Comparison of ENCODE assay signal across 9 cellular contexts in the genomic region with DNA sequence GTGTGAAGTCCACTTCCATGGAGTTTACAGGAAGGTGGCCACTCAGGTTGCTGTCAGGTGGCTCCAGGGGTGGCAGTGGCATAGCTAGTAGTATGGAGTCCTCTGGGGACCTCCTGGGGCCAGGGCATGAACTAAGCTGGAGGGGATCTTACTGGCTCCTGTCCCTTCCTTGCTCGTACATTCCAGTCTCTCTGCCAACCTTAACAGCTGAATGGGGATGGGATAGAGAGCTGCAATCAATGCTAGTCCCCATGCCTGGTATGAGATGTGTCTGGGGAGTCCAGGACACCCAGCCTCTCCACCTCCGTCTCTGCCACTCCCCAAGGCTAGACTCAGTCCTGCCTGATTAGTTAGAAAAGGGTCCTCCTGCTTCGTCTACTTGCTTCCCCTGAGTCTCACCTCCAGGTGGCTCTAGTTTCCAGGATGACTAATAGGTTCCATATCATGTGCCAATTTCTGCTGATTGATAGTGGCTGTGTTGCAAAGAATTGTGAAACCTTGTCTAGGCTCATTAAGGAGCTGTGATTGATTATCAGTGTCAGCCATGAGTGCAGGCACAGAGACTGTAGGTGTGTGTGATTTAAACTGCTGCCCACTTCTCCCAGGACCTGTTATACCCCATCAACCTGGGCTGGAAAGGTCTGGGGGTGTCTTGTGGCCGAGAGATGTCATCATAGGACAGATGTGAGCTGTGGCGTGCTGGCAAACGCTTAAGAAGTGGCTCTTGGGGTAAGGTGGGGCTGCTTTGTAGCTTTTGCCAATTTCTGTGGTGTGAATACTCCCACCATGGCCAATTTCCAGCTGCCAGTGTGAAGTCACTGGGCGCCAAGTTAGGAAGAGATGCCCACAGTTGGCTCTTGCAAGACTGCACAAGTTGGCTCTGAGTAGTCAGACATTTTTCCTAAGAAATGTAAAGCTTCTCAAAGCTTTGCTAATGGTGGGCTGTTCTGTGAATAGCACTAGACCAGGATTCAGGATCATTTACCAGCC. TPM values are rescaled to one million over a fixed set of nuclear protein-coding genes. Genes with fewer than 3 reads are reported as not detected.
A peak's percentile ranks its signal among the peaks of the same experiment; 100 is the strongest.
DNase-seq lines count a peak whose midpoint lies in the region; ATAC-seq and TF ChIP-seq lines count a peak whose summit lies in the region.
"Had no signal": no experiment of that assay in that cellular context is flagged by ENCODE, and none has a peak within 500 bp of the region (broad histone marks: within the 10 kb centered on the region; RNA-seq: fewer than 3 reads in every experiment).

No MANE protein-coding gene starts in this region.

- TF ChIP-seq CTCF in OCI-LY7 (conservative IDR thresholded peaks at IDR 0.05; ENCODE audit: low read length) (peak; percentile 52), fibroblast of pulmonary artery (IDR thresholded peaks at IDR 0.05; ENCODE audit: low read length, missing control alignments) (peak; percentile 52), suprapubic skin (IDR thresholded peaks at IDR 0.05) (peak; percentile 33 to 35), upper lobe of left lung (IDR thresholded peaks at IDR 0.05) (peak in 2 of 6 experiments; percentile 6 to 29)

- no TSS peak for BruUV-seq in OCI-LY7 (replicated peaks; lab: Mats Ljungman, UMichigan)

- H3K9me3 ChIP-seq in OCI-LY7 (ENCODE audit: low read length) (no peaks in the 10 kb centered on the region), suprapubic skin (no peaks in the 10 kb centered on the region), upper lobe of left lung (no peaks in the 10 kb centered on the region)

- H3K27ac ChIP-seq in OCI-LY7 (ENCODE audit: low read depth, low read length, poor library complexity, severe bottlenecking) (no peak overlapping the region), suprapubic skin (peak overlapping the region; percentile 45), upper lobe of left lung (no peak overlapping the region)

- DNase-seq in activated CD4-positive, alpha-beta T cell treated with anti-CD3 and anti-CD28 coated beads for 48 hours: peak; percentile 10
- no peak for DNase-seq in activated CD4-positive, alpha-beta T cell treated with anti-CD3 and anti-CD28 coated beads, Interleukin-2, amount 50 U/mL, for 1 hour
- DNase-seq in OCI-LY7 (ENCODE audit: low spot score) (peak; percentile 25), fibroblast of pulmonary artery (ENCODE audit: low read depth) (peak; percentile 92), suprapubic skin (ENCODE audit: low spot score in 2 of 2) (no peak), upper lobe of left lung (no peak), SHP77 (lab: John Stamatoyannopoulos, UW) (no peak)

- TF ChIP-seq EP300 in suprapubic skin (IDR thresholded peaks at IDR 0.05) (no peak), upper lobe of left lung (IDR thresholded peaks at IDR 0.05) (no peak)

- H3K27me3 ChIP-seq in suprapubic skin: no peaks in the 10 kb centered on the region
- no peaks in the 10 kb centered on the region for H3K27me3 ChIP-seq in upper lobe of left lung

- no peak overlapping the region for H3K4me3 ChIP-seq in OCI-LY7 (ENCODE audit: low read depth, low read length, poor library complexity, severe bottlenecking)
- H3K4me3 ChIP-seq in fibroblast of pulmonary artery (replicated peaks; ENCODE audit: low read depth, low read length): no peak overlapping the region
- H3K4me3 ChIP-seq in suprapubic skin: no peak overlapping the region
- H3K4me3 ChIP-seq in upper lobe of left lung: no peak overlapping the region

- no peaks in the 10 kb centered on the region for H4K20me1 ChIP-seq in OCI-LY7 (ENCODE audit: insufficient read depth, low read length)

- TF ChIP-seq POLR2A in suprapubic skin (IDR thresholded peaks at IDR 0.05) (no peak), upper lobe of left lung (IDR thresholded peaks at IDR 0.05) (no peak)

- H3K9me2 ChIP-seq in OCI-LY7 (ENCODE audit: insufficient read depth, low read length): no peaks in the 10 kb centered on the region

- intact Hi-C loops in OCI-LY7 (cut with micrococcal nuclease; ENCODE audit: unreplicated experiment): no loop called here

- WGBS in suprapubic skin: 35% methylated on average over 7 of the region's 7 CpGs
- WGBS in upper lobe of left lung, 2 donors: 55 to 57% methylated on average over 7 of the region's 7 CpGs

- no peaks in the 10 kb centered on the region for H3K4me1 ChIP-seq in OCI-LY7 (ENCODE audit: insufficient read depth, low read length, poor library complexity, severe bottlenecking)
- peaks cover 49% of the 10 kb centered on the region for H3K4me1 ChIP-seq in suprapubic skin
- peaks cover 0 to 14% (median 0%) of the 10 kb centered on the region in 4 donors for H3K4me1 ChIP-seq in upper lobe of left lung

- CTCF ChIA-PET in OCI-LY7 (lab: Charles Lee; ENCODE audit: unreplicated experiment): interaction anchor here (0.6 kb wide), 1 partner anchor 1276 kb away, joined by 5 read pairs; no protein-coding TSS in a partner anchor

- no peaks in the 10 kb centered on the region for H3K79me2 ChIP-seq in OCI-LY7 (ENCODE audit: insufficient read depth, low read depth, low read length)

- no peak for ATAC-seq in HG03108 (IDR thresholded peaks at IDR 0.05; ENCODE audit: unreplicated experiment)
- no peak for ATAC-seq in upper lobe of left lung (ENCODE audit: low FRiP score in 2 of 2)

- POLR2A ChIA-PET in OCI-LY7 (lab: Charles Lee): no interaction called here

- no peak overlapping the region for H3K4me2 ChIP-seq in OCI-LY7 (ENCODE audit: low read length)

- no peaks in the 10 kb centered on the region for H3K36me3 ChIP-seq in OCI-LY7 (ENCODE audit: insufficient read depth, low read length)
- no peaks in the 10 kb centered on the region for H3K36me3 ChIP-seq in suprapubic skin
- H3K36me3 ChIP-seq in upper lobe of left lung: no peaks in the 10 kb centered on the region

- no peak overlapping the region for H2AFZ ChIP-seq in OCI-LY7 (ENCODE audit: low read length)

RNA-seq across cellular contexts. Expression of gene COL13A1, which starts 59.8 kb away (rescaled TPM):
- 0.06 TPM in 1 of 2 replicates, not detected in the other for total RNA-seq in OCI-LY7 (2014; rRNA removed; shearing (Covaris generic))
- total RNA-seq in OCI-LY7 (2022) (not detected in 2 replicates), suprapubic skin (1 to 10 TPM in 2 of 4 donors, under 1 TPM in 2; 0.42 to 3.4 (median 1.5) TPM), upper lobe of left lung (10 to 100 TPM in 3 of 6 donors, 1 to 10 TPM in 3; 4.3 to 21.2 (median 10.4) TPM)
- total RNA-seq: activated CD8-positive, alpha-beta memory T cell treated with anti-CD3 and anti-CD28 coated beads for 36 hours had no signal

Comparison
In these comparisons a context has a peak if more than half of its experiments do, and no peak if none do; other contexts are left out.
1. DNase-seq: peak in activated CD4-positive, alpha-beta T cell treated with anti-CD3 and anti-CD28 coated beads for 48 hours (single experiment), OCI-LY7 (single experiment) and fibroblast of pulmonary artery (single experiment); none in activated CD4-positive, alpha-beta T cell treated with anti-CD3 and anti-CD28 coated beads, Interleukin-2, amount 50 U/mL, for 1 hour (single experiment), suprapubic skin (0 of 2), upper lobe of left lung (0 of 2) and SHP77 (0 of 2).